10 cellular contexts compared by ENCODE assay signal in the genomic region with DNA sequence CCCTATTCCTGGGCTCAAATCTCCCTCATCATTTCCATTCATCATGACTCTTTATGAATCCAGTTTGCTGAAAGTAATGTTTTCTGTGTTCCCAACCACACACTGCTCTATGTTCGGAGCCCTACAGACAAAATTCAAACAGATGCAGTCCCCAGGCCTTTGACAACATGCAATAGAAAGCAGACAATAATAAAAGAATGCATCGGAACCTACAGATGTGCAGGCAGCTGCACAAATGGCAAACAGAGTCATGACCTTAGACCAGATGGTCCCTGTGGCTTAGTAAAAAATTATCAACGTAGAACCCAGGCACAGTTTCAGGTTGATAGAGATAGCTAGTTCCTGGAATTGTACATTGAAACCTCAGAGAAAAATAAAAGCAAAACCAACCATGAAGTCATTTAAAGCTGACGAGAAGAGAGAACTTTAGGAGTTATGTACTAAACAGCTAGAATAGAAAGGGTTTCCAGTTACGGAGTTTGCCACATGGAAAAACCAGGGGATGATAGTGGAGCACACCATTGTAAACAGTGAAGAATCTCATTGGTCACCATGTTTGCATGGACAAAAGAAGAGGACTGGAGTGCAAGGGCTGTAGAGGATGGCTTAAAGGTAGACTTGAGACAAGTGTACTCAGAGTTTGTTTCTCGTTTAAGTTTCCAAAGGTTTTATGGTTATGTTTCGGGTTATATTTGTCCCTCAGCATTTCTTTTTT.
DNase-seq lines count a peak whose midpoint lies in the region; ATAC-seq lines count a peak whose summit lies in the region.
"Had no signal": no experiment of that assay in that cellular context is flagged by ENCODE, and none has a peak within 500 bp of the region (broad histone marks: within the 10 kb centered on the region; RNA-seq: fewer than 3 reads in every experiment).

No MANE protein-coding gene starts in this region.

- peaks cover 4% of the 10 kb centered on the region for H3K9me3 Mint-ChIP-seq in activated T-cell treated with anti-CD3 and anti-CD28 coated beads, Interleukin-2, amount 50 U/mL, for 24 hours
- H3K9me3 Mint-ChIP-seq: HFFc6 had no signal

- H3K4me3 Mint-ChIP-seq in activated T-cell treated with anti-CD3 and anti-CD28 coated beads, Interleukin-2, amount 50 U/mL, for 24 hours, result peak overlapping the region; percentile 82
- H3K4me3 Mint-ChIP-seq: HFFc6 had no signal

- H3K27ac Mint-ChIP-seq in activated T-cell treated with anti-CD3 and anti-CD28 coated beads, Interleukin-2, amount 50 U/mL, for 24 hours, result peak overlapping the region; percentile 100
- H3K27ac Mint-ChIP-seq: HFFc6 had no signal

- peaks cover 85% of the 10 kb centered on the region for H3K4me1 Mint-ChIP-seq in activated T-cell treated with anti-CD3 and anti-CD28 coated beads, Interleukin-2, amount 50 U/mL, for 24 hours (ENCODE audit: low read depth)

- H3K27me3 Mint-ChIP-seq in activated T-cell treated with anti-CD3 and anti-CD28 coated beads, Interleukin-2, amount 50 U/mL, for 24 hours, result no peaks in the 10 kb centered on the region

- ATAC-seq in HG02852 (IDR thresholded peaks at IDR 0.05; ENCODE audit: unreplicated experiment), result peak; percentile 67
- ATAC-seq in stimulated activated naive CD8-positive, alpha-beta T cell treated with anti-CD3 and anti-CD28 coated beads, Interleukin-15, Interleukin-2, amounts not matched to agents 100 U/mL and 50 U/mL, for 24 hours, result peak; percentile 65

- DNase-seq in activated T-cell treated with anti-CD3 and anti-CD28 coated beads, Interleukin-2, amount 50 U/mL, for 24 hours, result peak; percentile 48
- DNase-seq in activated T-cell treated with anti-CD3 and anti-CD28 coated beads for 4 hours (no peak), RPMI8226 (peak; percentile 64), NCI-H748 treated with DMSO at 0.1 percent for 48 hours (lab: John Stamatoyannopoulos, UW) (no peak), globus pallidus (ENCODE audit: low spot score) (no peak)
- no peak for DNase-seq in stimulated activated naive CD8-positive, alpha-beta T cell treated with anti-CD3 and anti-CD28 coated beads, Interleukin-15, Interleukin-2, amounts not matched to agents 100 U/mL and 50 U/mL, for 24 hours
- DNase-seq in central memory CD4-positive, alpha-beta T cell, result no peak
- DNase-seq: BE2C had no signal

- peaks cover 3% of the 10 kb centered on the region for H3K36me3 Mint-ChIP-seq in activated T-cell treated with anti-CD3 and anti-CD28 coated beads, Interleukin-2, amount 50 U/mL, for 24 hours (ENCODE audit: low read depth)

Comparison
In these comparisons a context has a peak if more than half of its experiments do, and no peak if none do; other contexts are left out.
1. DNase-seq: peak in activated T-cell treated with anti-CD3 and anti-CD28 coated beads, Interleukin-2, amount 50 U/mL, for 24 hours (single experiment) and RPMI8226 (single experiment); none in activated T-cell treated with anti-CD3 and anti-CD28 coated beads for 4 hours (single experiment), stimulated activated naive CD8-positive, alpha-beta T cell treated with anti-CD3 and anti-CD28 coated beads, Interleukin-15, Interleukin-2, amounts not matched to agents 100 U/mL and 50 U/mL, for 24 hours (single experiment), central memory CD4-positive, alpha-beta T cell (single experiment), NCI-H748 treated with DMSO at 0.1 percent for 48 hours (single experiment) and globus pallidus (single experiment).